In the genomic region with DNA sequence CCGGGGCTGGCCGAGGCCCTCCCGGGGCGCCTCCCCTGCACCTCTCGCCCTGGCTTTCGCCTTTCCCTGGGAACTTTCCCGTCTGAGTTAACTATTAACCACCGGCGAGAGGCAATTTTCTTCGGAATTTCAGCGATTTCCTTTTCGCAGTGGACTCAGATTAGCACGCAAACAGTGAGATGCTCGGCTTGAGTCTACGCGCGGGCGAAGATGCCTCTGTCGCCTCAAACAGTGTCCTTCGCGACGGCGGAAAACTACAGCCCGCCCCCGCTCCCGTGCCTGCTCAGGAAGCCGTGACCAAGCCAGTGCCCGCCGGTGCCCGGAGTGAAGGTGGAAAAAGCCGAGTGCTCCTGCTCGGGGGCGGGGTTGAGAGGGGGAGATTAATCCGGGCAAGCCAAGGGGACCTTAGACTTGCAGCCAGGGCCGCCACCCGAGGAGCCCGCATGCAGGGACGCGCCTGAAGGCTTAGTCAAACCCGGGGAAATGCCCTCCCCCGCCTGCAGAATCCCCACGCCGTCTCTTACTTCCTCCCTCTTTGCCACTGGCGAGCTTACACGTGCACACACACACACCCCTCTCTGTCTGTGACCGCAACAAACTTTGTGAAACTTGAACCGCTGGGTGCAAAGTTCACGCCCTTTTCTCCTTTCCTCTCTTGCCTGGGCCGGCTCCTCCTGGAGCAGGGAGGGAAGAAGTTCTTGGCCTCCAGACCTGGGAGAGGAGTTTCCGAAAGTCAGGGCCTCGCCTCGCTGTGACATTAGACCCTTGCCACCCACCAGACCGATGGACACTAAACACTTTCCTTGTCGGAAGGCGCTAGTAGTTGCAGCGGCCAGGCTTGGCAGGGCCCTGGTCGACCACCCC, we compare ENCODE assay signal across 8 cellular contexts. TPM values are rescaled to one million over a fixed set of nuclear protein-coding genes. Genes with fewer than 3 reads are reported as not detected.
DNase-seq lines count a peak whose midpoint lies in the region; ATAC-seq lines count a peak whose summit lies in the region.

No MANE protein-coding gene starts in this region.

- H2BK15ac ChIP-seq in mesendoderm (replicated peaks; ENCODE audit: low read depth), result no peak overlapping the region

- H3K18ac ChIP-seq in mesendoderm (ENCODE audit: low read length), result no peak overlapping the region

- H2BK120ac ChIP-seq in mesendoderm (ENCODE audit: low read depth, low read length), result no peak overlapping the region

- H3K9ac ChIP-seq in adipocyte (ENCODE audit: low read length), result no peak overlapping the region
- no peak overlapping the region for H3K9ac ChIP-seq in mesendoderm (ENCODE audit: low read length)

- no peak overlapping the region for H4K5ac ChIP-seq in mesendoderm (ENCODE audit: low read length)

- no peak overlapping the region for H3K27ac ChIP-seq in mesendoderm (ENCODE audit: low read depth, low read length)

- no peaks in the 10 kb centered on the region for H3K36me3 ChIP-seq in adipocyte (ENCODE audit: control insufficient read depth, insufficient read depth, low read length, severe bottlenecking)
- H3K36me3 ChIP-seq in mesendoderm (ENCODE audit: control insufficient read depth, insufficient read depth, low read length), result no peaks in the 10 kb centered on the region

- H3K23ac ChIP-seq in mesendoderm (ENCODE audit: low read length), result no peak overlapping the region

- peak overlapping the region; percentile 49 for H3K56ac ChIP-seq in mesendoderm (ENCODE audit: low read length)

- H3K27me3 ChIP-seq in adipocyte (replicated peaks; ENCODE audit: control insufficient read depth, insufficient read depth, low read length), result peaks cover 82% of the 10 kb centered on the region
- H3K27me3 ChIP-seq in mesendoderm (ENCODE audit: insufficient read depth, low read length, poor library complexity), result peaks cover 75% of the 10 kb centered on the region

- H3K4me2 ChIP-seq in mesendoderm (ENCODE audit: low read length), result no peak overlapping the region

- H4K8ac ChIP-seq in mesendoderm (ENCODE audit: low read depth, low read length), result no peak overlapping the region

- H2BK5ac ChIP-seq in mesendoderm (ENCODE audit: low read length), result no peak overlapping the region

- H3K4me3 ChIP-seq in adipocyte (ENCODE audit: low read length) (no peak overlapping the region), mesendoderm (ENCODE audit: low read length) (no peak overlapping the region)

- no peaks in the 10 kb centered on the region for H3K9me3 ChIP-seq in adipocyte (ENCODE audit: control insufficient read depth, low read length)

- H3K4me1 ChIP-seq in adipocyte (ENCODE audit: control insufficient read depth, insufficient read depth, low read length), result peaks cover 5% of the 10 kb centered on the region
- H3K4me1 ChIP-seq in mesendoderm (ENCODE audit: control insufficient read depth, low read depth, low read length), result peaks cover 10% of the 10 kb centered on the region

- ATAC-seq in GM18867 (IDR thresholded peaks at IDR 0.05; ENCODE audit: unreplicated experiment), result peak; percentile 67
- peak; percentile 75 for ATAC-seq in HG03521 (IDR thresholded peaks at IDR 0.05; ENCODE audit: unreplicated experiment)
- ATAC-seq in GM18519 (IDR thresholded peaks at IDR 0.05; ENCODE audit: low FRiP score, unreplicated experiment), result no peak
- no peak for ATAC-seq in HG03520 (IDR thresholded peaks at IDR 0.05; ENCODE audit: unreplicated experiment)

- WGBS in mesendoderm (ENCODE audit: extremely low coverage, insufficient coverage, low lambda C conversion rate), result no CpG with 5 or more reads among the region's 57 CpGs

- no peak overlapping the region for H3K4ac ChIP-seq in mesendoderm (ENCODE audit: low read depth, low read length)

- H2AK5ac ChIP-seq in mesendoderm (ENCODE audit: low read length), result no peak overlapping the region

- H3K79me2 ChIP-seq in mesendoderm (ENCODE audit: control insufficient read depth, insufficient read depth, low read length), result no peaks in the 10 kb centered on the region

- no peaks in the 10 kb centered on the region for H3K79me1 ChIP-seq in mesendoderm (ENCODE audit: low read length)

- DNase-seq in AML-193 (lab: John Stamatoyannopoulos, UW), result peak; percentile 68 to 69
- peak; percentile 30 for DNase-seq in adipocyte (ENCODE audit: low read depth)
- peak; percentile 58 for DNase-seq in mesendoderm
- no peak for DNase-seq in SHP77 (lab: John Stamatoyannopoulos, UW)

RNA-seq across cellular contexts. Expression of gene PAX2, which starts 14.4 kb away (rescaled TPM):
- not detected for polyA plus RNA-seq in mesendoderm (2013, experiment 1 of 2)
- polyA plus RNA-seq in mesendoderm (2013, experiment 2 of 2), result 0.03 TPM

Comparison
In these comparisons a context has a peak if more than half of its experiments do, and no peak if none do; other contexts are left out.
1. DNase-seq: peak in AML-193 (2 of 2), adipocyte (single experiment) and mesendoderm (single experiment); none in SHP77 (0 of 2).
2. ATAC-seq: peak in GM18867 (single experiment) and HG03521 (single experiment); none in GM18519 (single experiment) and HG03520 (single experiment).